1 cellular context compared by ENCODE assay signal in the genomic region with DNA sequence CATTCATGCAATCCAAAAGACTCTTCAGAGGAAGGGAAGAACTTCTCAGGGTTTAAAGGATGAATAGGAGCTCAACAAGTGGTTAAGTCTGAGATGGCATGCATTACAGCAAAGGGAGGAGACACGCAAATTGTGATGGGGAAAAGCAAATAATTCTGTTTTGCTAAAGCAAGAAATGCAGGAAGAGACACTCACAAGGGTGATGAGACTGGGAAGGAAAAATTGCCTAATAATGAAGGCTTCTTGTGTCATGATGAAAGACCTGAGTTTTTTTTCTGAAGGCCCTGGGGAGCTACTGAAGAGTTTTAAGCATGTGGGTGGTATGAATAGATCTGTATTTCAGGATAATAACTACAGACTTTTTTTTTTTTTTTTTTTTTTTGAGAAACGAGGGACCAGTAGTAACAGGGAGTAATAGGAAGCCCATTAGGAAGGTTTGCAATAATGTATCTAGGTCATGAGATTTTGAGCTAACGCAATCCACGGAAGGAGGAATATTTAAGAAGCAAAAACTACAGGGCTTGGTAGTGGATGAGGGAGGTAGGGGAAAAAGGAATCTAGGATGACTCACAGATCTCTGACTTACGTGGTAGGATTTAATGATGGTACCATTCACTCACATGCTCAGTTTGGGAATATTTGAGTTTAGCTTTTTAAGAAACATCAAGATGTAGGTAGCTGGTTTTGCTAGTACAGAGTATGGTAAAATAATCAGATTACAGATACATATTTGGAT.
TF ChIP-seq lines count a peak whose summit lies in the region.

No MANE protein-coding gene starts in this region.

TF ChIP-seq in IMR-90, 13 proteins besides CTCF, POLR2A, EP300 and RAD21:
- no peak for TF ChIP-seq CEBPB (IDR thresholded peaks at IDR 0.05; ENCODE audit: low read depth, low read length)
- no peak for TF ChIP-seq SMC3 (IDR thresholded peaks at IDR 0.05; ENCODE audit: low read depth, low read length)
- no peak for TF ChIP-seq FOS (IDR thresholded peaks at IDR 0.05; ENCODE audit: low read depth, low read length)
- no peak for TF ChIP-seq MAZ (IDR thresholded peaks at IDR 0.05; ENCODE audit: borderline replicate concordance, low read depth, low read length)
